In the genomic region with DNA sequence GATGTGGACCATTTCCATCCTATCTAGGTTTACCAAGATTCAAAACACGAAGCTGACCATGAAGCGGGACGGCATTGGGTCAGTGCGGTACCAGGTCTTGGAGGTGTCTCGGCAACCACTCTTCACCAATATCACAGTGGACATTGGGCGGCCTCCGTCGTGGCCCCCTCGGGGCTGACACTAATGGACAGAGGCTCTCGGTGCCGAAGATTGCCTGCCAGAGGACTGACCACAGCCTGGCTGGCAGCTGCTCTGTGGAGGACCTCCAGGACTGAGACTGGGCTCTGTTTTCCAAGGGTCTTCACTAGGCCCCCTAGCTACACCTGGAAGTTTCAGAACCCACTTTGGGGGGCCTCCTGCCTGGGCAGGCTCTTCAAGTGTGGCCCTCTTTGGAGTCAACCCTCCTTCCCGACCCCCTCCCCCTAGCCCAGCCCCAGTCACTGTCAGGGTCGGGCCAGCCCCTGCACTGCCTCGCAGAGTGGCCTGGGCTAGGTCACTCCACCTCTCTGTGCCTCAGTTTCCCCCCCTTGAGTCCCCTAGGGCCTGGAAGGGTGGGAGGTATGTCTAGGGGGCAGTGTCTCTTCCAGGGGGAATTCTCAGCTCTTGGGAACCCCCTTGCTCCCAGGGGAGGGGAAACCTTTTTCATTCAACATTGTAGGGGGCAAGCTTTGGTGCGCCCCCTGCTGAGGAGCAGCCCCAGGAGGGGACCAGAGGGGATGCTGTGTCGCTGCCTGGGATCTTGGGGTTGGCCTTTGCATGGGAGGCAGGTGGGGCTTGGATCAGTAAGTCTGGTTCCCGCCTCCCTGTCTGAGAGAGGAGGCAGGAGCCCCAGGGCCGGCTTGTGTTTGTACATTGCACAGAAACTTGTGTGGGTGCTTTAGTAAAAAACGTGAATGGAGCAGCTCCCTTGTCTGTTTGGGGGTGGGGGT, we compare ENCODE assay signal across 2 cellular contexts.
TF ChIP-seq lines count a peak whose summit lies in the region.

No MANE protein-coding gene starts in this region.

TF ChIP-seq in HEK293, 187 proteins besides CTCF, POLR2A, EP300 and RAD21:
- TF ChIP-seq ZIC2 (tag by site-specific recombination; IDR thresholded peaks at IDR 0.05) (peak; percentile 44; the same call in 1 of the 2 replicates), OVOL3 (tag by site-specific recombination; IDR thresholded peaks at IDR 0.05) (no peak), ZNF311 (tag by site-specific recombination; IDR thresholded peaks at IDR 0.05; ENCODE audit: borderline replicate concordance) (no peak), ZNF138 (tag by site-specific recombination; IDR thresholded peaks at IDR 0.05; ENCODE audit: borderline replicate concordance) (no peak), ZNF114 (tag by site-specific recombination; IDR thresholded peaks at IDR 0.05) (no peak), KLF10 (tag by site-specific recombination; IDR thresholded peaks at IDR 0.05) (no peak), GLIS1 (tag by site-specific recombination; IDR thresholded peaks at IDR 0.05) (peak; percentile 99), ZNF394 (tag by site-specific recombination; IDR thresholded peaks at IDR 0.05; ENCODE audit: borderline replicate concordance) (no peak), GLIS2 (tag by site-specific recombination; IDR thresholded peaks at IDR 0.05) (peak; percentile 58; the same call in 1 of the 2 replicates)
TF ChIP-seq in HEK293: peak in this region for 3.

TF ChIP-seq in GM12878, 131 proteins besides CTCF, POLR2A, EP300 and RAD21:
- 0 out of 2 replicates have a peak, but pooled peaks have one; percentile 9 for TF ChIP-seq SMC3 (IDR thresholded peaks at IDR 0.05; ENCODE audit: borderline replicate concordance, low read length)
- TF ChIP-seq, protein P1, sequence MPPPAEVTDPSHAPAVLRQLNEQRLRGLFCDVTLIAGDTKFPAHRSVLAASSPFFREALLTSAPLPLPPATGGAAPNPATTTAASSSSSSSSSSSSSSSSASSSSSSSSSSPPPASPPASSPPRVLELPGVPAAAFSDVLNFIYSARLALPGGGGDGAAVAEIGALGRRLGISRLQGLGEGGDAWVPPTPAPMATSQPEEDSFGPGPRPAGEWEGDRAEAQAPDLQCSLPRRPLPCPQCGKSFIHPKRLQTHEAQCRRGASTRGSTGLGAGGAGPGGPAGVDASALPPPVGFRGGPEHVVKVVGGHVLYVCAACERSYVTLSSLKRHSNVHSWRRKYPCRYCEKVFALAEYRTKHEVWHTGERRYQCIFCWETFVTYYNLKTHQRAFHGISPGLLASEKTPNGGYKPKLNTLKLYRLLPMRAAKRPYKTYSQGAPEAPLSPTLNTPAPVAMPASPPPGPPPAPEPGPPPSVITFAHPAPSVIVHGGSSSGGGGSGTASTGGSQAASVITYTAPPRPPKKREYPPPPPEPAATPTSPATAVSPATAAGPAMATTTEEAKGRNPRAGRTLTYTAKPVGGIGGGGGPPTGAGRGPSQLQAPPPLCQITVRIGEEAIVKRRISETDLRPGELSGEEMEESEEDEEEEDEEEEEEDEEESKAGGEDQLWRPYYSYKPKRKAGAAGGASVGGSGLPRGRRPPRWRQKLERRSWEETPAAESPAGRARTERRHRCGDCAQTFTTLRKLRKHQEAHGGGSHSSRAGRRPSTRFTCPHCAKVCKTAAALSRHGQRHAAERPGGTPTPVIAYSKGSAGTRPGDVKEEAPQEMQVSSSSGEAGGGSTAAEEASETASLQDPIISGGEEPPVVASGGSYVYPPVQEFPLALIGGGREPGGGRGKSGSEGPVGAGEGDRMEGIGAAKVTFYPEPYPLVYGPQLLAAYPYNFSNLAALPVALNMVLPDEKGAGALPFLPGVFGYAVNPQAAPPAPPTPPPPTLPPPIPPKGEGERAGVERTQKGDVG (CRISPR knock-in tag; IDR thresholded peaks at IDR 0.05), result no peak
TF ChIP-seq in GM12878: peak in this region for 1.
